ENCODE assay signal across 8 cellular contexts in genomic region chr19:19202707-19203011, GRCh38. TPM values are rescaled to one million over a fixed set of nuclear protein-coding genes. Genes with fewer than 3 reads are reported as not detected.
DNase-seq lines count a peak whose midpoint lies in the region; ATAC-seq, FAIRE-seq and TF ChIP-seq lines count a peak whose summit lies in the region.

No MANE protein-coding gene starts in this region.

- H2AFZ ChIP-seq in keratinocyte (ENCODE audit: control insufficient read depth, low read length): peak overlapping the region; percentile 27

- H3K27ac Mint-ChIP-seq in activated T-helper 2 cell treated with anti-CD3 and anti-CD28 coated beads, Interferon-gamma antibody, Interleukin-2, Interleukin-4, amounts not matched to agents 10 μg/mL and 5 μg/mL and 100 μg/mL, durations not matched to agents 14 hours and 24 hours and 36 hours: peak overlapping the region; percentile 85

- H3K4me3 ChIP-seq in heart left ventricle (peak overlapping the region in 11 of 12 donors; percentile 49 to 80 (median 68)), keratinocyte (ENCODE audit: control insufficient read depth in 2 of 3, extremely low read depth in 1 of 3, insufficient read depth in 2 of 3, low read depth in 1 of 3, low read length in 3 of 3) (peak overlapping the region; percentile 62 to 87 (median 85)), testis (peak overlapping the region; percentile 60 to 62)

- H3K27me3 Mint-ChIP-seq in activated T-helper 2 cell treated with anti-CD3 and anti-CD28 coated beads, Interferon-gamma antibody, Interleukin-2, Interleukin-4, amounts not matched to agents 10 μg/mL and 5 μg/mL and 100 μg/mL, durations not matched to agents 14 hours and 24 hours and 36 hours (ENCODE audit: low read depth): no peaks in the 10 kb centered on the region

- no peak for TF ChIP-seq POLR2A in heart left ventricle (IDR thresholded peaks at IDR 0.05)
- no peak for TF ChIP-seq POLR2A in testis (IDR thresholded peaks at IDR 0.05)

- H3K9me3 ChIP-seq in heart left ventricle: no peaks in the 10 kb centered on the region
- no peaks in the 10 kb centered on the region for H3K9me3 ChIP-seq in keratinocyte (ENCODE audit: control insufficient read depth, low read depth, low read length)
- H3K9me3 ChIP-seq in testis: no peaks in the 10 kb centered on the region

- peaks cover 28% of the 10 kb centered on the region for H3K36me3 Mint-ChIP-seq in activated T-helper 2 cell treated with anti-CD3 and anti-CD28 coated beads, Interferon-gamma antibody, Interleukin-2, Interleukin-4, amounts not matched to agents 10 μg/mL and 5 μg/mL and 100 μg/mL, durations not matched to agents 14 hours and 24 hours and 36 hours (ENCODE audit: low read depth)

- H3K79me2 ChIP-seq in keratinocyte (ENCODE audit: control insufficient read depth, insufficient read depth, low read length): peaks cover 13% of the 10 kb centered on the region

- H3K4me2 ChIP-seq in keratinocyte (ENCODE audit: control insufficient read depth, extremely low read depth, insufficient read depth, low read depth, low read length): peak overlapping the region; percentile 92

- dilution Hi-C loops in keratinocyte (cut with MboI; ENCODE audit: extremely low pct_ligation_motif_present, low sequenced_read_pairs): no loop called here

- DNase-seq in heart left ventricle: no peak
- DNase-seq in left ventricle myocardium superior: no peak
- no peak for DNase-seq in activated T-helper 2 cell treated with anti-CD3 and anti-CD28 coated beads, Interferon-gamma antibody, Interleukin-2, Interleukin-4, amounts not matched to agents 10 μg/mL and 5 μg/mL and 100 μg/mL, durations not matched to agents 14 hours and 24 hours and 36 hours (ENCODE audit: low spot score)
- no peak for DNase-seq in keratinocyte (ENCODE audit: low read depth, low spot score)
- DNase-seq in testis: no peak
- DNase-seq in SKM-1 (lab: John Stamatoyannopoulos, UW; ENCODE audit: unreplicated experiment): no peak

- TF ChIP-seq CTCF in heart left ventricle (IDR thresholded peaks at IDR 0.05) (no peak), keratinocyte (optimal IDR thresholded peaks at IDR 0.05 in 1 of 3, IDR thresholded peaks at IDR 0.05 in 1 of 3, conservative IDR thresholded peaks at IDR 0.05 in 1 of 3; ENCODE audit: extremely low read depth in 1 of 3, insufficient read depth in 2 of 3, low read length in 3 of 3) (no peak), testis (IDR thresholded peaks at IDR 0.05) (no peak)

- H3K9me1 ChIP-seq in keratinocyte (ENCODE audit: control insufficient read depth, extremely low read depth, insufficient read depth, low read length): no peaks in the 10 kb centered on the region

- intact Hi-C loops in heart left ventricle (cut with DNase I): loop anchor here in 1 of 10 donors (10.0 kb wide), 1 partner anchor 122 kb away; the partner anchor contains the start of genes MAU2 and SUGP1
- intact Hi-C loops in left ventricle myocardium superior (cut with micrococcal nuclease): no loop called here
- intact Hi-C loops in activated T-helper 2 cell treated with anti-CD3 and anti-CD28 coated beads, Interferon-gamma antibody, Interleukin-2, Interleukin-4, amounts not matched to agents 10 μg/mL and 5 μg/mL and 100 μg/mL, durations not matched to agents 14 hours and 24 hours and 36 hours (cut with micrococcal nuclease): loop anchor here (1.0 kb wide), 1 partner anchor 10 kb away; the partner anchor contains the start of genes BORCS8 and RFXANK
- intact Hi-C loops in testis (cut with DNase I; ENCODE audit: low total_unique reads): no loop called here

- H3K27ac ChIP-seq in heart left ventricle (peak overlapping the region; percentile 11 to 88 (median 77)), keratinocyte (ENCODE audit: control insufficient read depth, insufficient read depth, low read length) (peak overlapping the region; percentile 82), testis (peak overlapping the region in 1 of 2 donors; percentile 69)

- H3K4me1 ChIP-seq in heart left ventricle (peaks cover 0 to 13% (median 8%) of the 10 kb centered on the region in 12 donors), keratinocyte (ENCODE audit: control insufficient read depth, extremely low read depth, insufficient read depth, low read length) (peaks cover 8% of the 10 kb centered on the region), testis (peaks cover 6% of the 10 kb centered on the region)

- peak overlapping the region; percentile 92 for H3K4me3 Mint-ChIP-seq in activated T-helper 2 cell treated with anti-CD3 and anti-CD28 coated beads, Interferon-gamma antibody, Interleukin-2, Interleukin-4, amounts not matched to agents 10 μg/mL and 5 μg/mL and 100 μg/mL, durations not matched to agents 14 hours and 24 hours and 36 hours (ENCODE audit: low read depth)

- no peaks in the 10 kb centered on the region for H3K9me3 Mint-ChIP-seq in activated T-helper 2 cell treated with anti-CD3 and anti-CD28 coated beads, Interferon-gamma antibody, Interleukin-2, Interleukin-4, amounts not matched to agents 10 μg/mL and 5 μg/mL and 100 μg/mL, durations not matched to agents 14 hours and 24 hours and 36 hours

- H3K27me3 ChIP-seq in heart left ventricle (peaks cover 0 to under 1% (median 0%) of the 10 kb centered on the region in 9 donors), keratinocyte (ENCODE audit: control insufficient read depth, extremely low read depth, insufficient read depth, low read length) (no peaks in the 10 kb centered on the region), testis (no peaks in the 10 kb centered on the region)

- peaks cover 27% of the 10 kb centered on the region for H3K4me1 Mint-ChIP-seq in activated T-helper 2 cell treated with anti-CD3 and anti-CD28 coated beads, Interferon-gamma antibody, Interleukin-2, Interleukin-4, amounts not matched to agents 10 μg/mL and 5 μg/mL and 100 μg/mL, durations not matched to agents 14 hours and 24 hours and 36 hours (ENCODE audit: low read depth)

- no peaks in the 10 kb centered on the region for H4K20me1 ChIP-seq in keratinocyte (ENCODE audit: control insufficient read depth, extremely low read depth, insufficient read depth, low read length)

- peaks cover 0 to 33% (median 22%) of the 10 kb centered on the region in 9 donors for H3K36me3 ChIP-seq in heart left ventricle
- H3K36me3 ChIP-seq in keratinocyte (ENCODE audit: control insufficient read depth in 2 of 2, extremely low read depth in 1 of 2, insufficient read depth in 2 of 2, low read length in 2 of 2): peaks cover 17% of the 10 kb centered on the region in 2 experiments
- H3K36me3 ChIP-seq in testis (ENCODE audit: low read depth, missing control alignments): no peaks in the 10 kb centered on the region

- ATAC-seq in heart left ventricle (no peak), left ventricle myocardium superior (no peak), GM21367 (IDR thresholded peaks at IDR 0.05; ENCODE audit: unreplicated experiment) (no peak), GM21576 (IDR thresholded peaks at IDR 0.05; ENCODE audit: unreplicated experiment) (no peak)

- peak; percentile 29 for FAIRE-seq in keratinocyte (lab: Jason Lieb, UNC)

- H3K9ac ChIP-seq in keratinocyte (ENCODE audit: control insufficient read depth, extremely low read depth, insufficient read depth, low read length): peak overlapping the region; percentile 90

- 28 to 34% (median 32%) methylated on average over 9 to 11 of the region's 11 CpGs for WGBS in heart left ventricle, 4 donors
- WGBS in testis, 2 donors: 9 to 12% methylated on average over 7 to 11 of the region's 11 CpGs

RNA-seq across cellular contexts. Expression of gene NR2C2AP, which starts 0.6 kb away (rescaled TPM):
- total RNA-seq in heart left ventricle: 10 to 100 TPM in 2 of 9 donors, 1 to 10 TPM in 7; 2.6 to 13.1 (median 5.7) TPM
- polyA plus RNA-seq in heart left ventricle: 10 to 100 TPM in 1 of 2 donors, 1 to 10 TPM in 1; 6.7 to 26.2 TPM
- 5.5 TPM for total RNA-seq in left ventricle myocardium superior
- total RNA-seq in activated T-helper 2 cell treated with anti-CD3 and anti-CD28 coated beads, Interferon-gamma antibody, Interleukin-2, Interleukin-4, amounts not matched to agents 10 μg/mL and 5 μg/mL and 100 μg/mL, durations not matched to agents 14 hours and 24 hours and 36 hours: 32.5 and 37.0 TPM in 2 replicates
- polyA plus RNA-seq in keratinocyte: 9.7 to 14.4 TPM (median 12.3 TPM) in 3 replicates
- 5.2 TPM for polyA plus RNA-seq in keratinocyte (2011; ENCODE audit: low read depth)
- 7.2 and 8.7 TPM in 2 replicates for polyA plus RNA-seq in keratinocyte (2011; cell fraction: cytosol; rRNA removed)
- 9.5 and 11.9 TPM in 2 replicates for polyA plus RNA-seq in keratinocyte (2011; cell fraction: nucleus; rRNA removed)
- polyA plus RNA-seq in keratinocyte (2012; ENCODE audit: low replicate concordance): 12.0 and 19.3 TPM in 2 replicates
- polyA minus RNA-seq in keratinocyte: 3.9 to 5.1 TPM (median 4.9 TPM) in 3 replicates
- 5.9 TPM for polyA minus RNA-seq in keratinocyte (2011; cell fraction: cytosol; rRNA and poly(A)+ RNA removed)
- 1.9 and 2.1 TPM in 2 replicates for polyA minus RNA-seq in keratinocyte (2011; cell fraction: nucleus; rRNA and poly(A)+ RNA removed)
- 1 to 10 TPM; 7.0 to 9.6 TPM for total RNA-seq in testis
- polyA plus RNA-seq in testis (ENCODE audit: insufficient read depth, low read depth, low replicate concordance): 9.4 TPM

RNA-seq across cellular contexts. Expression of gene NCAN, which starts 9.1 kb away (rescaled TPM):
- total RNA-seq in heart left ventricle (not detected), left ventricle myocardium superior (not detected), testis (1 to 10 TPM; 3.3 to 3.7 TPM)
- polyA plus RNA-seq in heart left ventricle (not detected), keratinocyte (not detected in 3 replicates), testis (ENCODE audit: insufficient read depth, low read depth, low replicate concordance) (2.3 TPM)
- total RNA-seq in activated T-helper 2 cell treated with anti-CD3 and anti-CD28 coated beads, Interferon-gamma antibody, Interleukin-2, Interleukin-4, amounts not matched to agents 10 μg/mL and 5 μg/mL and 100 μg/mL, durations not matched to agents 14 hours and 24 hours and 36 hours: 0.23 TPM in 1 of 2 replicates, not detected in the other
- not detected for polyA plus RNA-seq in keratinocyte (2011; ENCODE audit: low read depth)
- polyA plus RNA-seq in keratinocyte (2011; cell fraction: cytosol; rRNA removed): not detected in 2 replicates
- polyA plus RNA-seq in keratinocyte (2011; cell fraction: nucleus; rRNA removed): 0.01 TPM in 1 of 2 replicates, not detected in the other
- not detected in 2 replicates for polyA plus RNA-seq in keratinocyte (2012; ENCODE audit: low replicate concordance)
- 0.19 TPM in 1 of 3 replicates, not detected in the others for polyA minus RNA-seq in keratinocyte
- polyA minus RNA-seq in keratinocyte (2011; cell fraction: cytosol; rRNA and poly(A)+ RNA removed): not detected
- polyA minus RNA-seq in keratinocyte (2011; cell fraction: nucleus; rRNA and poly(A)+ RNA removed): not detected in 2 replicates

RNA-seq across cellular contexts. Expression of gene RFXANK, which starts 10.6 kb away (rescaled TPM):
- total RNA-seq in heart left ventricle: 10 to 100 TPM; 26.5 to 45.7 (median 39.5) TPM
- 10 to 100 TPM; 55.2 to 71.9 TPM for polyA plus RNA-seq in heart left ventricle
- total RNA-seq in left ventricle myocardium superior: 38.4 TPM
- 105 and 112 TPM in 2 replicates for total RNA-seq in activated T-helper 2 cell treated with anti-CD3 and anti-CD28 coated beads, Interferon-gamma antibody, Interleukin-2, Interleukin-4, amounts not matched to agents 10 μg/mL and 5 μg/mL and 100 μg/mL, durations not matched to agents 14 hours and 24 hours and 36 hours
- 49.0 to 70.8 TPM (median 51.3 TPM) in 3 replicates for polyA plus RNA-seq in keratinocyte
- polyA plus RNA-seq in keratinocyte (2011; ENCODE audit: low read depth): 15.3 TPM
- 31.1 and 63.0 TPM in 2 replicates for polyA plus RNA-seq in keratinocyte (2011; cell fraction: cytosol; rRNA removed)
- 83.4 and 108 TPM in 2 replicates for polyA plus RNA-seq in keratinocyte (2011; cell fraction: nucleus; rRNA removed)
- 67.3 and 105 TPM in 2 replicates for polyA plus RNA-seq in keratinocyte (2012; ENCODE audit: low replicate concordance)
- polyA minus RNA-seq in keratinocyte: 37.5 to 93.6 TPM (median 52.6 TPM) in 3 replicates
- polyA minus RNA-seq in keratinocyte (2011; cell fraction: cytosol; rRNA and poly(A)+ RNA removed): 62.2 TPM
- 27.2 and 31.6 TPM in 2 replicates for polyA minus RNA-seq in keratinocyte (2011; cell fraction: nucleus; rRNA and poly(A)+ RNA removed)
- total RNA-seq in testis: 10 to 100 TPM; 35.1 to 40.4 TPM
- 35.7 TPM for polyA plus RNA-seq in testis (ENCODE audit: insufficient read depth, low read depth, low replicate concordance)

RNA-seq across cellular contexts. Expression of gene BORCS8, which starts 10.7 kb away (rescaled TPM):
- total RNA-seq in heart left ventricle: 10 to 100 TPM; 14.4 to 28.9 (median 22.7) TPM
- 10 to 100 TPM; 19.6 to 23.4 TPM for polyA plus RNA-seq in heart left ventricle
- total RNA-seq in left ventricle myocardium superior: 16.4 TPM
- 28.8 and 33.2 TPM in 2 replicates for total RNA-seq in activated T-helper 2 cell treated with anti-CD3 and anti-CD28 coated beads, Interferon-gamma antibody, Interleukin-2, Interleukin-4, amounts not matched to agents 10 μg/mL and 5 μg/mL and 100 μg/mL, durations not matched to agents 14 hours and 24 hours and 36 hours
- 16.3 to 19.6 TPM (median 18.1 TPM) in 3 replicates for polyA plus RNA-seq in keratinocyte
- 1.6 TPM for polyA plus RNA-seq in keratinocyte (2011; ENCODE audit: low read depth)
- 13.0 and 24.1 TPM in 2 replicates for polyA plus RNA-seq in keratinocyte (2011; cell fraction: cytosol; rRNA removed)
- 14.3 and 18.5 TPM in 2 replicates for polyA plus RNA-seq in keratinocyte (2011; cell fraction: nucleus; rRNA removed)
- polyA plus RNA-seq in keratinocyte (2012; ENCODE audit: low replicate concordance): 6.5 and 19.3 TPM in 2 replicates
- polyA minus RNA-seq in keratinocyte: 9.0 to 29.3 TPM (median 15.6 TPM) in 3 replicates
- 10.4 TPM for polyA minus RNA-seq in keratinocyte (2011; cell fraction: cytosol; rRNA and poly(A)+ RNA removed)
- 8.2 and 8.5 TPM in 2 replicates for polyA minus RNA-seq in keratinocyte (2011; cell fraction: nucleus; rRNA and poly(A)+ RNA removed)
- total RNA-seq in testis: 10 to 100 TPM; 17.7 to 25.7 TPM
- polyA plus RNA-seq in testis (ENCODE audit: insufficient read depth, low read depth, low replicate concordance): 36.6 TPM

RNA-seq across cellular contexts. Expression of gene MEF2B, which starts 32.6 kb away (rescaled TPM):
- total RNA-seq in heart left ventricle (under 1 TPM in 8 of 9 donors, not detected in 1; 0.23 to 0.92 (median 0.49) TPM), left ventricle myocardium superior (not detected), testis (1 to 10 TPM; 3.0 to 5.7 TPM)
- polyA plus RNA-seq in heart left ventricle (under 1 TPM; 0.23 to 0.33 TPM), keratinocyte (0.05 to 0.17 TPM (median 0.11 TPM) in 3 replicates), testis (ENCODE audit: insufficient read depth, low read depth, low replicate concordance) (3.1 TPM)
- total RNA-seq in activated T-helper 2 cell treated with anti-CD3 and anti-CD28 coated beads, Interferon-gamma antibody, Interleukin-2, Interleukin-4, amounts not matched to agents 10 μg/mL and 5 μg/mL and 100 μg/mL, durations not matched to agents 14 hours and 24 hours and 36 hours: 2.7 and 3.0 TPM in 2 replicates
- polyA plus RNA-seq in keratinocyte (2011; ENCODE audit: low read depth): 0.62 TPM
- polyA plus RNA-seq in keratinocyte (2011; cell fraction: cytosol; rRNA removed): 0.22 and 0.34 TPM in 2 replicates
- polyA plus RNA-seq in keratinocyte (2011; cell fraction: nucleus; rRNA removed): 0.57 and 1.4 TPM in 2 replicates
- 0.08 and 0.79 TPM in 2 replicates for polyA plus RNA-seq in keratinocyte (2012; ENCODE audit: low replicate concordance)
- not detected in 3 replicates for polyA minus RNA-seq in keratinocyte
- not detected for polyA minus RNA-seq in keratinocyte (2011; cell fraction: cytosol; rRNA and poly(A)+ RNA removed)
- polyA minus RNA-seq in keratinocyte (2011; cell fraction: nucleus; rRNA and poly(A)+ RNA removed): 0.42 TPM in 1 of 2 replicates, not detected in the other
